14 cellular contexts compared by ENCODE assay signal in genomic region chr2:100603945-100604633, GRCh38. TPM values are rescaled to one million over a fixed set of nuclear protein-coding genes. Genes with fewer than 3 reads are reported as not detected.
DNase-seq lines count a peak whose midpoint lies in the region; ATAC-seq, FAIRE-seq and TF ChIP-seq lines count a peak whose summit lies in the region.
"Had no signal": no experiment of that assay in that cellular context is flagged by ENCODE, and none has a peak within 500 bp of the region (broad histone marks: within the 10 kb centered on the region; RNA-seq: fewer than 3 reads in every experiment).

No MANE protein-coding gene starts in this region.

- H3K23me2 ChIP-seq in H1 (ENCODE audit: low read depth, low read length), result no peaks in the 10 kb centered on the region; the same call in 1 of the 2 replicates

- no peak overlapping the region for H3K4me3 ChIP-seq in Karpas-422 (ENCODE audit: low read length)
- H3K4me3 ChIP-seq in H1 (ENCODE audit: extremely low read depth in 1 of 4, insufficient read depth in 2 of 4, low read depth in 3 of 4, low read length in 4 of 4), result no peak overlapping the region; a peak in 1 of 8 replicates
- H3K4me3 ChIP-seq in mesendoderm (ENCODE audit: low read length), result no peak overlapping the region
- H3K4me3 ChIP-seq: BLaER1 had no signal

- H3K79me1 ChIP-seq in H1 (ENCODE audit: low read depth, low read length) (no peaks in the 10 kb centered on the region), mesendoderm (ENCODE audit: low read length) (no peaks in the 10 kb centered on the region)

- H3K18ac ChIP-seq in H1 (ENCODE audit: extremely low read depth, low read length) (no peak overlapping the region; the same call in 1 of the 2 replicates), mesendoderm (ENCODE audit: low read length) (no peak overlapping the region)

- H2AK5ac ChIP-seq in H1 (ENCODE audit: low read depth, low read length) (no peak overlapping the region), mesendoderm (ENCODE audit: low read length) (no peak overlapping the region)

- FAIRE-seq in H1 (lab: Jason Lieb, UNC), result no peak

- peak overlapping the region; percentile 34 for H3K4me2 ChIP-seq in Karpas-422 (ENCODE audit: low read depth, low read length, poor library complexity, severe bottlenecking)
- H3K4me2 ChIP-seq in H1 (ENCODE audit: insufficient read depth in 1 of 2, low read depth in 2 of 2, low read length in 2 of 2), result peak overlapping the region in 1 of 2 experiments; percentile 37; a peak in 2 of 4 replicates
- no peak overlapping the region for H3K4me2 ChIP-seq in mesendoderm (ENCODE audit: low read length)
- H3K4me2 ChIP-seq: BLaER1 had no signal

- H3K79me2 ChIP-seq in Karpas-422 (ENCODE audit: low read length) (no peaks in the 10 kb centered on the region), H1 (ENCODE audit: control insufficient read depth in 1 of 2, insufficient read depth in 2 of 2, low read length in 2 of 2) (no peaks in the 10 kb centered on the region), mesendoderm (ENCODE audit: control insufficient read depth, insufficient read depth, low read length) (no peaks in the 10 kb centered on the region)

- H2BK15ac ChIP-seq in H1 (ENCODE audit: low read length), result no peak overlapping the region
- H2BK15ac ChIP-seq in mesendoderm (replicated peaks; ENCODE audit: low read depth), result no peak overlapping the region

- H3K27ac ChIP-seq in Karpas-422 (ENCODE audit: low read length), result no peak overlapping the region
- no peak overlapping the region for H3K27ac ChIP-seq in H1 (ENCODE audit: low read depth, low read length)
- H3K27ac ChIP-seq in mesendoderm (ENCODE audit: low read depth, low read length), result no peak overlapping the region
- H3K27ac ChIP-seq: BLaER1 had no signal

- H3K56ac ChIP-seq in H1 (replicated peaks; ENCODE audit: insufficient read length, low read depth, low read length) (no peak overlapping the region), mesendoderm (ENCODE audit: low read length) (no peak overlapping the region)

- no peak overlapping the region for H2BK20ac ChIP-seq in H1 (ENCODE audit: low read length)

- H2BK120ac ChIP-seq in H1 (replicated peaks; ENCODE audit: low read depth, low read length) (no peak overlapping the region), mesendoderm (ENCODE audit: low read depth, low read length) (no peak overlapping the region)

- no peaks in the 10 kb centered on the region for H3K9me3 ChIP-seq in Karpas-422 (ENCODE audit: low read length)
- H3K9me3 ChIP-seq in H1 (ENCODE audit: insufficient read depth in 2 of 2, low read depth in 1 of 2, low read length in 1 of 2), result no peaks in the 10 kb centered on the region
- H3K9me3 ChIP-seq: BLaER1 had no signal

- no peak overlapping the region for H2AFZ ChIP-seq in Karpas-422 (ENCODE audit: low read length)
- no peak overlapping the region for H2AFZ ChIP-seq in H1 (ENCODE audit: low read length)

- 42% methylated on average over 10 of the region's 10 CpGs; no CpG with 5 or more reads in 1 of the 2 experiments for WGBS in H1 (ENCODE audit: extremely low coverage in 1 of 2, insufficient coverage in 1 of 2, insufficient read length in 1 of 2, insufficient replicate concordance in 2 of 2, low coverage in 1 of 2, low lambda C conversion rate in 2 of 2, missing lambda C conversion rate in 1 of 2), 2 experiments
- no CpG with 5 or more reads among the region's 10 CpGs for WGBS in mesendoderm (ENCODE audit: extremely low coverage, insufficient coverage, low lambda C conversion rate)

- H2BK5ac ChIP-seq in H1 (ENCODE audit: low read depth, low read length) (no peak overlapping the region), mesendoderm (ENCODE audit: low read length) (no peak overlapping the region)

- H3K4me1 ChIP-seq in Karpas-422 (ENCODE audit: low read length), result peaks cover 45% of the 10 kb centered on the region
- H3K4me1 ChIP-seq in H1 (replicated peaks in 1 of 4; ENCODE audit: control insufficient read depth in 3 of 4, insufficient read depth in 4 of 4, low read length in 3 of 4), result peaks cover 2 to 9% (median 8%) of the 10 kb centered on the region in 4 experiments; a peak in 5 of 7 replicates
- peaks cover 4% of the 10 kb centered on the region for H3K4me1 ChIP-seq in mesendoderm (ENCODE audit: control insufficient read depth, low read depth, low read length)
- H3K4me1 ChIP-seq: BLaER1 had no signal

- H4K5ac ChIP-seq in H1 (ENCODE audit: insufficient read length, low read depth, low read length), result no peak overlapping the region
- H4K5ac ChIP-seq in mesendoderm (ENCODE audit: low read length), result no peak overlapping the region

- H4K8ac ChIP-seq in H1 (ENCODE audit: extremely low read depth, insufficient read depth, low read length), result no peak overlapping the region
- no peak overlapping the region for H4K8ac ChIP-seq in mesendoderm (ENCODE audit: low read depth, low read length)

- H4K20me1 ChIP-seq in Karpas-422 (ENCODE audit: insufficient read depth, low read depth, low read length), result no peaks in the 10 kb centered on the region
- H4K20me1 ChIP-seq in H1 (replicated peaks in 1 of 2; ENCODE audit: control insufficient read depth in 1 of 2, insufficient read depth in 2 of 2, low read length in 2 of 2), result no peaks in the 10 kb centered on the region
- H4K20me1 ChIP-seq: BLaER1 had no signal

- CTCF ChIA-PET in H1 (lab: Charles Lee; ENCODE audit: partially characterized antibody), result interaction anchor here (0.7 to 2.2 kb wide), 6 partner anchors 9 to 584 kb away, joined by 3 to 7 read pairs (median 3); no protein-coding TSS in a partner anchor

- no peak overlapping the region for H4K91ac ChIP-seq in H1 (replicated peaks; ENCODE audit: insufficient read length, low read length)

- TF ChIP-seq EP300 in H1 (IDR thresholded peaks at IDR 0.05; ENCODE audit: borderline replicate concordance in 1 of 2, low read depth in 2 of 2, low read length in 2 of 2), result no peak

- no peak overlapping the region for H3K23ac ChIP-seq in H1 (ENCODE audit: insufficient read length)
- H3K23ac ChIP-seq in mesendoderm (ENCODE audit: low read length), result no peak overlapping the region

- H3K14ac ChIP-seq in H1 (ENCODE audit: insufficient read length), result no peak overlapping the region

- no peaks in the 10 kb centered on the region for H3K9me2 ChIP-seq in Karpas-422 (replicated peaks; ENCODE audit: insufficient read depth, low read length)

- DNase-seq in AG08395 (ENCODE audit: low spot score) (peak; percentile 78), Karpas-422 (no peak), H1 (ENCODE audit: low read depth in 1 of 2, low spot score in 2 of 2) (no peak), mesendoderm (peak; percentile 65), SKM-1 treated with dmso at 0.1 percent for 144 hours (lab: John Stamatoyannopoulos, UW; ENCODE audit: unreplicated experiment) (no peak), NCI-H1436 (lab: John Stamatoyannopoulos, UW) (no peak)
- no peak for DNase-seq in activated T-cell treated with anti-CD3 and anti-CD28 coated beads, Interleukin-2, amount 50 U/mL, for 1 hour
- DNase-seq: activated CD4-positive, alpha-beta T cell treated with anti-CD3 and anti-CD28 coated beads, Interleukin-2, amount 10 ng/mL, durations not matched to agents 24 days and 14 days; activated naive CD4-positive, alpha-beta T cell treated with Interleukin-2 at 50 U/mL for 16 hours; effector memory CD4-positive, alpha-beta T cell; H9; NCI-H2227 treated with DMSO at 0.1 percent for 48 hours had no signal

- H3K4ac ChIP-seq in H1 (replicated peaks; ENCODE audit: insufficient read length, low read depth, low read length), result no peak overlapping the region
- no peak overlapping the region for H3K4ac ChIP-seq in mesendoderm (ENCODE audit: low read depth, low read length)

- no peak for TF ChIP-seq CTCF in H1 (IDR thresholded peaks at IDR 0.05; ENCODE audit: control extremely low read depth in 1 of 3, insufficient read depth in 1 of 3, low read depth in 1 of 3, low read length in 3 of 3)

- no peaks in the 10 kb centered on the region for H3K36me3 ChIP-seq in Karpas-422 (ENCODE audit: insufficient read depth, low read length)
- H3K36me3 ChIP-seq in H1 (ENCODE audit: control insufficient read depth in 2 of 4, insufficient read depth in 4 of 4, low read length in 3 of 4), result no peaks in the 10 kb centered on the region
- no peaks in the 10 kb centered on the region for H3K36me3 ChIP-seq in mesendoderm (ENCODE audit: control insufficient read depth, insufficient read depth, low read length)
- H3K36me3 ChIP-seq: BLaER1 had no signal

- H3K27me3 ChIP-seq in Karpas-422 (ENCODE audit: low read length), result no peaks in the 10 kb centered on the region
- no peaks in the 10 kb centered on the region for H3K27me3 ChIP-seq in H1 (replicated peaks in 1 of 4; ENCODE audit: control insufficient read depth in 3 of 4, extremely low read depth in 1 of 4, insufficient read depth in 3 of 4, low read length in 3 of 4)
- H3K27me3 ChIP-seq in mesendoderm (ENCODE audit: insufficient read depth, low read length, poor library complexity), result no peaks in the 10 kb centered on the region
- H3K27me3 ChIP-seq: BLaER1 had no signal

- H2BK12ac ChIP-seq in H1 (ENCODE audit: low read depth, low read length), result no peak overlapping the region

- TF ChIP-seq RAD21 in H1 (IDR thresholded peaks at IDR 0.05 in 1 of 2, conservative IDR thresholded peaks at IDR 0.05 in 1 of 2; ENCODE audit: low read depth in 2 of 2, low read length in 2 of 2), result 0 out of 4 replicates have a peak, but pooled peaks of 1 of the 2 experiments have one; percentile 2

- POLR2A ChIA-PET in H1 (lab: Charles Lee; ENCODE audit: partially characterized antibody), result interaction anchor here (1.2 kb wide), 1 partner anchor 398 kb away, joined by 4 read pairs; the partner anchor contains the start of gene RPL31

- TF ChIP-seq POLR2A in H1 (IDR thresholded peaks at IDR 0.05; ENCODE audit: control extremely low read depth in 1 of 2, low read depth in 2 of 2, low read length in 2 of 2), result no peak

- no peak overlapping the region for H3K9ac ChIP-seq in Karpas-422 (ENCODE audit: low read length)
- H3K9ac ChIP-seq in H1 (replicated peaks in 1 of 4; ENCODE audit: extremely low read depth in 1 of 4, low read depth in 3 of 4, low read length in 3 of 4), result no peak overlapping the region
- H3K9ac ChIP-seq in mesendoderm (ENCODE audit: low read length), result no peak overlapping the region
- H3K9ac ChIP-seq: BLaER1 had no signal

- ATAC-seq in HG02623 (IDR thresholded peaks at IDR 0.05; ENCODE audit: unreplicated experiment), result no peak

TF ChIP-seq in H1, 55 proteins besides CTCF, POLR2A, EP300 and RAD21 (continues in another document):
- TF ChIP-seq TEAD4 (IDR thresholded peaks at IDR 0.05; ENCODE audit: low read depth, low read length), result 0 out of 2 replicates have a peak, but pooled peaks have one; percentile 29

RNA-seq across cellular contexts. Expression of gene PDCL3, which starts 41.3 kb away (rescaled TPM):
- total RNA-seq in Karpas-422 (2014; rRNA removed; shearing (Covaris generic); ENCODE audit: low replicate concordance), result 9.8 and 16.2 TPM in 2 replicates
- total RNA-seq in H1 (2021; fragmentation: NEBNext Ultra II Directional; extraction: Animal tissue kit (Norgen Biotek cat#: 25700)), result 29.4 TPM in 2 replicates
- polyA plus RNA-seq in H1 (2011; rRNA removed), result 9.5 and 19.8 TPM in 2 replicates
- polyA plus RNA-seq in H1 (2011; cell fraction: cytosol; rRNA removed), result 24.7 TPM
- 3.8 TPM for polyA plus RNA-seq in H1 (2011; cell fraction: nucleus; rRNA removed)
- 31.3 to 48.6 TPM (median 33.8 TPM) in 4 replicates for polyA plus RNA-seq in H1 (2012, experiment 1 of 2)
- polyA plus RNA-seq in H1 (2012, experiment 2 of 2), result 12.3 TPM
- polyA plus RNA-seq in H1 (2013, experiment 1 of 2), result 26.4 TPM
- polyA plus RNA-seq in H1 (2013, experiment 2 of 2), result 27.4 TPM
- 7.6 and 9.7 TPM in 2 replicates for polyA minus RNA-seq in H1 (2011; rRNA and poly(A)+ RNA removed)
- polyA minus RNA-seq in H1 (2011; cell fraction: cytosol; rRNA and poly(A)+ RNA removed), result 7.1 TPM
- polyA minus RNA-seq in H1 (2011; cell fraction: nucleus; rRNA and poly(A)+ RNA removed), result 8.5 TPM
- 52.6 TPM for polyA plus RNA-seq in mesendoderm (2013, experiment 1 of 2)
- polyA plus RNA-seq in mesendoderm (2013, experiment 2 of 2), result 52.5 TPM

Comparison
In these comparisons a context has a peak if more than half of its experiments do, and no peak if none do; other contexts are left out.
1. DNase-seq: peak in AG08395 (single experiment) and mesendoderm (single experiment); none in Karpas-422 (single experiment), H1 (0 of 2), SKM-1 treated with dmso at 0.1 percent for 144 hours (single experiment), NCI-H1436 (single experiment) and activated T-cell treated with anti-CD3 and anti-CD28 coated beads, Interleukin-2, amount 50 U/mL, for 1 hour (single experiment).